In the genomic region with DNA sequence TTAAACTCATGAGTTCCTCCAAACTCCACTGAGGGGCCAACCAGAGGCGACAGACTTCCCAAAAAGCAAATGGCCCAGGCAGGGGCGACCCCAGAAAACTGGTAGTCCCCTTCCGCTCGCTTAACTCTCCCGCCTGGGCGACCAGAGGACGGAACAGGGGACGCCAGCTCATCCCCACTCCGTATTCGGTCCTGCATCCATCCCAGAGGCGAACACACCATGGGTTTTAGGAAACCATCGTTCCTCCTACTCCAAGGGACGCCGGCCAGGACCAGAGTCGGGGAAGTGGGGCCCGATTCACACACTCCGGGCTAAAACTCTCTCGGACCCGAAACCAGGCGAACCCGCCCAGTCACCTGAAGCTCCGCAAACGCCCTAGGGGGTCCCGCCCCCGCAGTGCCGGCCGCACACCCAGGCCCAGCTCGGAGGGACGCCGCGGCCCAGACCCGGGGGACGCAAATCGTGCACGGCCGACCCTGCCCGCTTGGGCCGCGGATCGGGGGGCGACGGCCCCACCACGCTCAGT, we compare ENCODE assay signal across 8 cellular contexts.
DNase-seq lines count a peak whose midpoint lies in the region; ATAC-seq lines count a peak whose summit lies in the region.

No MANE protein-coding gene starts in this region.

- peak overlapping the region; percentile 95 for H3K27ac Mint-ChIP-seq in memory B cell

- H3K4me1 Mint-ChIP-seq in memory B cell: peaks cover 44% of the 10 kb centered on the region

- H3K27me3 Mint-ChIP-seq in memory B cell: no peaks in the 10 kb centered on the region

- peaks cover 2% of the 10 kb centered on the region for H3K9me3 Mint-ChIP-seq in memory B cell

- ATAC-seq in GM21390 (IDR thresholded peaks at IDR 0.05; ENCODE audit: unreplicated experiment) (peak; percentile 32), memory B cell (ENCODE audit: low read depth) (peak; percentile 25)

- H3K4me3 Mint-ChIP-seq in memory B cell: peak overlapping the region; percentile 84

- DNase-seq in D341Med (ENCODE audit: low spot score) (peak; percentile 63), HPDE6-E6E7 (ENCODE audit: extremely low spot score) (peak; percentile 37), memory B cell (ENCODE audit: low spot score in 2 of 2) (no peak), NCI-H2196 (lab: John Stamatoyannopoulos, UW; ENCODE audit: unreplicated experiment) (no peak)
- DNase-seq in activated CD4-positive, alpha-beta T cell treated with anti-CD3 and anti-CD28 coated beads for 4 hours: peak; percentile 18 to 32
- peak; percentile 7 for DNase-seq in effector CD4-positive, alpha-beta T cell
- DNase-seq in stimulated activated CD8-positive, alpha-beta memory T cell treated with anti-CD3 and anti-CD28 coated beads, Interleukin-7, amount 100 ng/mL, for 48 hours (ENCODE audit: extremely low read depth in 1 of 2, low read depth in 1 of 2): peak; percentile 3 to 4

- peaks cover 2% of the 10 kb centered on the region for H3K36me3 Mint-ChIP-seq in memory B cell

Comparison
In these comparisons a context has a peak if more than half of its experiments do, and no peak if none do; other contexts are left out.
1. DNase-seq: peak in D341Med (single experiment), HPDE6-E6E7 (single experiment), activated CD4-positive, alpha-beta T cell treated with anti-CD3 and anti-CD28 coated beads for 4 hours (2 of 2), effector CD4-positive, alpha-beta T cell (single experiment) and stimulated activated CD8-positive, alpha-beta memory T cell treated with anti-CD3 and anti-CD28 coated beads, Interleukin-7, amount 100 ng/mL, for 48 hours (2 of 2); none in memory B cell (0 of 2) and NCI-H2196 (single experiment).